In the genomic region with DNA sequence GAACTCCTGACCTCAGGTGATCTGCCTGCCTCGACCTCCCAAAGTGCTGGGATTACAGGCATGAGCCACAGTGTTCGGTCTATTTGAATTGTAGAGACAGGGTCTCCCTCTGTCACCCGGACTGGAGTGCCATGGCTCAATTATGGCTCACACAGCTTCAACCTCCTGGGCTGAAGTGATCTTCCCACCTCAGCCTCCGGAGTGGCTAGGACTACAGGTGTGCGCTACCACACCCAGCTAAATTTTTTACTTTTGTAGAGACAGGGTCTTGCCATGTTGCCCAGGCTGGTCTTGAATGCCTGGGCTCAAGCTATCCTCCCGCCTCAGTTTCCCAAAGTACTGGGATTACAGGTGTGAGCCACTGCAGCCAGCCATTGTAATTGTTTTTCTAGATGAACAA, we compare ENCODE assay signal across 1 cellular context. TPM values are rescaled to one million over a fixed set of nuclear protein-coding genes. Genes with fewer than 3 reads are reported as not detected.
"Had no signal": no experiment of that assay in that cellular context is flagged by ENCODE, and none has a peak within 500 bp of the region (broad histone marks: within the 10 kb centered on the region; RNA-seq: fewer than 3 reads in every experiment).

No MANE protein-coding gene starts in this region.

RNA-seq across cellular contexts. Expression of a gene that starts 14.2 kb away (rescaled TPM):
- total RNA-seq: natural killer cell treated with Interleukin-12 subunit alpha and Interleukin-12 subunit beta and Interleukin-15 and Interleukin-18, amount 100 ng/mL, for 72 hours had no signal
